24 cellular contexts compared by ENCODE assay signal in genomic region chr16:8736123-8736680, GRCh38.
A peak's percentile ranks its signal among the peaks of the same experiment; 100 is the strongest.
DNase-seq lines count a peak whose midpoint lies in the region; ATAC-seq and TF ChIP-seq lines count a peak whose summit lies in the region.
"Had no signal": no experiment of that assay in that cellular context is flagged by ENCODE, and none has a peak within 500 bp of the region (broad histone marks: within the 10 kb centered on the region; RNA-seq: fewer than 3 reads in every experiment).

No MANE protein-coding gene starts in this region.

- peaks cover 24% of the 10 kb centered on the region for H3K36me3 Mint-ChIP-seq in neural crest cell (ENCODE audit: low read depth)
- peaks cover 2% of the 10 kb centered on the region for H3K36me3 Mint-ChIP-seq in activated CD4-positive, alpha-beta T cell treated with anti-CD3 and anti-CD28 coated beads, Interleukin-2, amount 10 ng/mL, durations not matched to agents 7 days and 5 days (ENCODE audit: low read depth)

- CTCF ChIA-PET in activated CD4-positive, alpha-beta T cell treated with anti-CD3 and anti-CD28 coated beads, Interleukin-2, amount 10 ng/mL, durations not matched to agents 7 days and 5 days (lab: Charles Lee): no interaction called here

- H3K4me3 ChIP-seq in body of pancreas: no peak overlapping the region
- no peak overlapping the region for H3K4me3 ChIP-seq in upper lobe of right lung
- H3K4me3 ChIP-seq: BLaER1, PC-9, SJSA1 had no signal

- TF ChIP-seq POLR2A in body of pancreas (IDR thresholded peaks at IDR 0.05): no peak

- no peak overlapping the region for H3K4me3 Mint-ChIP-seq in neural crest cell
- H3K4me3 Mint-ChIP-seq in activated CD4-positive, alpha-beta T cell treated with anti-CD3 and anti-CD28 coated beads, Interleukin-2, amount 10 ng/mL, durations not matched to agents 7 days and 5 days: no peak overlapping the region
- H3K4me3 Mint-ChIP-seq: CD4-positive, CD25-positive, alpha-beta regulatory T cell had no signal

- peaks cover 15% of the 10 kb centered on the region for H3K4me1 Mint-ChIP-seq in neural crest cell
- no peaks in the 10 kb centered on the region for H3K4me1 Mint-ChIP-seq in activated CD4-positive, alpha-beta T cell treated with anti-CD3 and anti-CD28 coated beads, Interleukin-2, amount 10 ng/mL, durations not matched to agents 7 days and 5 days

- WGBS in body of pancreas, 2 donors: 48 to 57% methylated on average over 7 to 9 of the region's 9 CpGs

- H3K9me3 ChIP-seq in body of pancreas: no peaks in the 10 kb centered on the region
- H3K9me3 ChIP-seq in upper lobe of right lung: no peaks in the 10 kb centered on the region
- H3K9me3 ChIP-seq: SJSA1 had no signal

- H3K27me3 ChIP-seq in body of pancreas (no peaks in the 10 kb centered on the region), upper lobe of right lung (no peaks in the 10 kb centered on the region)
- H3K27me3 ChIP-seq: BLaER1, SJSA1 had no signal

- peak overlapping the region; percentile 12 to 78 (median 70) for H3K27ac ChIP-seq in body of pancreas
- no peak overlapping the region for H3K27ac ChIP-seq in upper lobe of right lung
- H3K27ac ChIP-seq: BLaER1, PC-9, SJSA1 had no signal

- H3K27ac Mint-ChIP-seq in neural crest cell (ENCODE audit: unreplicated experiment): peak overlapping the region; percentile 83
- H3K27ac Mint-ChIP-seq in activated CD4-positive, alpha-beta T cell treated with anti-CD3 and anti-CD28 coated beads, Interleukin-2, amount 10 ng/mL, durations not matched to agents 7 days and 5 days: no peak overlapping the region

- intact Hi-C loops in body of pancreas (cut with DNase I): loop anchor here (10.0 kb wide), 1 partner anchor 51 kb away; no protein-coding TSS in a partner anchor
- intact Hi-C loops in upper lobe of right lung (cut with DNase I): no loop called here

- H3K36me3 ChIP-seq in body of pancreas (replicated peaks in 1 of 2; ENCODE audit: insufficient read depth in 1 of 2, low read depth in 2 of 2) (no peaks in the 10 kb centered on the region), upper lobe of right lung (no peaks in the 10 kb centered on the region)
- H3K36me3 ChIP-seq: SJSA1 had no signal

- no peaks in the 10 kb centered on the region for H3K27me3 Mint-ChIP-seq in neural crest cell (ENCODE audit: low read depth)
- H3K27me3 Mint-ChIP-seq in activated CD4-positive, alpha-beta T cell treated with anti-CD3 and anti-CD28 coated beads, Interleukin-2, amount 10 ng/mL, durations not matched to agents 7 days and 5 days: no peaks in the 10 kb centered on the region
- H3K27me3 Mint-ChIP-seq: CD4-positive, CD25-positive, alpha-beta regulatory T cell had no signal

- ATAC-seq in body of pancreas: peak; percentile 31
- ATAC-seq in upper lobe of right lung: no peak
- ATAC-seq: HepG2, Right ventricle myocardium inferior had no signal

- TF ChIP-seq CTCF in body of pancreas (IDR thresholded peaks at IDR 0.05) (no peak), neural crest cell (conservative IDR thresholded peaks at IDR 0.05) (no peak), upper lobe of right lung (IDR thresholded peaks at IDR 0.05) (no peak), GM13976 (IDR thresholded peaks at IDR 0.05; ENCODE audit: borderline replicate concordance, control extremely low read depth, extremely low read depth, insufficient read depth, missing control alignments) (no peak)

- in situ Hi-C loops in GM13976 (cut with MboI; ENCODE audit: low sequenced_read_pairs, unreplicated experiment): no loop called here

- H3K4me1 ChIP-seq in body of pancreas (peaks cover 52% of the 10 kb centered on the region), upper lobe of right lung (no peaks in the 10 kb centered on the region)
- H3K4me1 ChIP-seq: BLaER1 had no signal

- POLR2A ChIA-PET in activated CD4-positive, alpha-beta T cell treated with anti-CD3 and anti-CD28 coated beads, Interleukin-2, amount 10 ng/mL, durations not matched to agents 7 days and 5 days (lab: Charles Lee): no interaction called here

- H3K9me3 Mint-ChIP-seq in neural crest cell: peaks cover 3% of the 10 kb centered on the region
- peaks cover 6% of the 10 kb centered on the region for H3K9me3 Mint-ChIP-seq in activated CD4-positive, alpha-beta T cell treated with anti-CD3 and anti-CD28 coated beads, Interleukin-2, amount 10 ng/mL, durations not matched to agents 7 days and 5 days

- DNase-seq in DMS53 (lab: John Stamatoyannopoulos, UW) (peak; percentile 7), DMS53 treated with DMSO at 0.1 percent for 48 hours (lab: John Stamatoyannopoulos, UW; ENCODE audit: unreplicated experiment) (no peak), body of pancreas (peak; percentile 41 to 78 (median 68)), neural crest cell (ENCODE audit: low read depth, low spot score) (no peak), upper lobe of right lung (peak; percentile 53), SHP77 treated with DMSO at 0.1 percent for 48 hours (lab: John Stamatoyannopoulos, UW) (no peak), GM13976 (ENCODE audit: low spot score) (no peak)
- DNase-seq in activated CD4-positive, alpha-beta T cell treated with anti-CD3 and anti-CD28 coated beads, Interleukin-2, amount 10 ng/mL, durations not matched to agents 7 days and 5 days: no peak
- DNase-seq: 8988T; CD4-positive, CD25-positive, alpha-beta regulatory T cell; DMS79; EL; GF-D8; Karpas-422; NCI-H1092; NCI-H1417 treated with DMSO at 0.1 percent for 48 hours; NCI-H187; NCI-H2081 treated with DMSO at 0.1 percent for 48 hours; NCI-H526; PC-9 had no signal

Comparison
In these comparisons a context has a peak if more than half of its experiments do, and no peak if none do; other contexts are left out.
1. DNase-seq: peak in DMS53 (single experiment), body of pancreas (4 of 4) and upper lobe of right lung (single experiment); none in DMS53 treated with DMSO at 0.1 percent for 48 hours (single experiment), neural crest cell (single experiment), SHP77 treated with DMSO at 0.1 percent for 48 hours (single experiment), activated CD4-positive, alpha-beta T cell treated with anti-CD3 and anti-CD28 coated beads, Interleukin-2, amount 10 ng/mL, durations not matched to agents 7 days and 5 days (single experiment) and GM13976 (single experiment).